ENCODE assay signal across 9 cellular contexts in the genomic region with DNA sequence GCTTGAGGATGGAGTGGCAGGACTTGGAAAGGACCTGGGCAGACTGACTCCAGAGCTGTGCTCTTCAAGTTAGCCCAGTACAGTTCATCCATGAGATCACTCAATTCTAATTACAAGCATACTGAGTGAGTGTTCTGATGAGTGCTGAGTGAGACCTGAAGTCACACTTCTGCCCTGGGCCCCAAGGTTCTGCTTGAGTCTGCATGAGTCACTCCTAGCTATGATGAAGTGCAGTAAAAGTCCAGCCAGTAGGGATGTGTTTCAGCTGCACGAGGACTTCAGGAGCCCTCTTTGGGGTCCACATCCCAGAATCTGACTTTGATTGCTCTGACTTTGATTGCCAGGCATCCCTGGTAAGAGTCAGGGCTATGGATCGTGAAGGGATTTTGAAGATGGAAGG. TPM values are rescaled to one million over a fixed set of nuclear protein-coding genes. Genes with fewer than 3 reads are reported as not detected.
DNase-seq lines count a peak whose midpoint lies in the region; ATAC-seq and FAIRE-seq lines count a peak whose summit lies in the region.
"Had no signal": no experiment of that assay in that cellular context is flagged by ENCODE, and none has a peak within 500 bp of the region (broad histone marks: within the 10 kb centered on the region; RNA-seq: fewer than 3 reads in every experiment).

No MANE protein-coding gene starts in this region.

- intact Hi-C loops in posterior vena cava (cut with DNase I), result no loop called here

- H3K27ac ChIP-seq in small intestine (ENCODE audit: low read depth in 1 of 2, low read length in 1 of 2), result no peak overlapping the region

- FAIRE-seq in small intestine (lab: Jason Lieb, UNC), result no peak

- H3K4me3 ChIP-seq in small intestine (ENCODE audit: low read depth in 1 of 2, low read length in 2 of 2), result no peak overlapping the region

- WGBS in small intestine, 3 donors, result 21 to 59% (median 43%) methylated on average over 2 of the region's 2 CpGs

- DNase-seq in ELR (ENCODE audit: low read depth) (peak; percentile 90), NCI-H226 (peak; percentile 49), dermis blood vessel endothelial cell (peak; percentile 18), small intestine (peak; percentile 81), posterior vena cava (ENCODE audit: low spot score) (no peak), activated gamma-delta T cell treated with Interleukin-2 at 50 U/mL for 16 hours (no peak), COLO668 (lab: John Stamatoyannopoulos, UW; ENCODE audit: unreplicated experiment) (no peak)
- DNase-seq: SIG-M5 had no signal

- H3K9me3 ChIP-seq in small intestine (ENCODE audit: control insufficient read depth, low read depth), result no peaks in the 10 kb centered on the region

- ATAC-seq in HG03460 (IDR thresholded peaks at IDR 0.05; ENCODE audit: unreplicated experiment), result no peak

- H3K4me1 ChIP-seq in small intestine (ENCODE audit: control insufficient read depth in 2 of 2, insufficient read depth in 1 of 2, low read depth in 1 of 2, low read length in 1 of 2), result peaks cover 0 to 7% of the 10 kb centered on the region in 2 donors

- H3K36me3 ChIP-seq in small intestine (ENCODE audit: control insufficient read depth in 2 of 2, insufficient read depth in 2 of 2, low read length in 2 of 2), result no peaks in the 10 kb centered on the region

- H3K27me3 ChIP-seq in small intestine (ENCODE audit: control insufficient read depth in 2 of 2, insufficient read depth in 2 of 2, low read length in 2 of 2), result no peaks in the 10 kb centered on the region

RNA-seq across cellular contexts. Expression of gene PLEKHA6, which starts 35.8 kb away (rescaled TPM):
- total RNA-seq in dermis blood vessel endothelial cell (0.51 and 3.5 TPM in 2 replicates), posterior vena cava (10 to 100 TPM; 13.3 to 23.5 TPM)
- polyA plus RNA-seq in small intestine, result 10 to 100 TPM; 27.4 to 39.8 (median 36.7) TPM

Comparison
In these comparisons a context has a peak if more than half of its experiments do, and no peak if none do; other contexts are left out.
1. DNase-seq: peak in ELR (single experiment), NCI-H226 (single experiment), dermis blood vessel endothelial cell (single experiment) and small intestine (single experiment); none in posterior vena cava (single experiment), activated gamma-delta T cell treated with Interleukin-2 at 50 U/mL for 16 hours (single experiment) and COLO668 (single experiment).